In the genomic region with DNA sequence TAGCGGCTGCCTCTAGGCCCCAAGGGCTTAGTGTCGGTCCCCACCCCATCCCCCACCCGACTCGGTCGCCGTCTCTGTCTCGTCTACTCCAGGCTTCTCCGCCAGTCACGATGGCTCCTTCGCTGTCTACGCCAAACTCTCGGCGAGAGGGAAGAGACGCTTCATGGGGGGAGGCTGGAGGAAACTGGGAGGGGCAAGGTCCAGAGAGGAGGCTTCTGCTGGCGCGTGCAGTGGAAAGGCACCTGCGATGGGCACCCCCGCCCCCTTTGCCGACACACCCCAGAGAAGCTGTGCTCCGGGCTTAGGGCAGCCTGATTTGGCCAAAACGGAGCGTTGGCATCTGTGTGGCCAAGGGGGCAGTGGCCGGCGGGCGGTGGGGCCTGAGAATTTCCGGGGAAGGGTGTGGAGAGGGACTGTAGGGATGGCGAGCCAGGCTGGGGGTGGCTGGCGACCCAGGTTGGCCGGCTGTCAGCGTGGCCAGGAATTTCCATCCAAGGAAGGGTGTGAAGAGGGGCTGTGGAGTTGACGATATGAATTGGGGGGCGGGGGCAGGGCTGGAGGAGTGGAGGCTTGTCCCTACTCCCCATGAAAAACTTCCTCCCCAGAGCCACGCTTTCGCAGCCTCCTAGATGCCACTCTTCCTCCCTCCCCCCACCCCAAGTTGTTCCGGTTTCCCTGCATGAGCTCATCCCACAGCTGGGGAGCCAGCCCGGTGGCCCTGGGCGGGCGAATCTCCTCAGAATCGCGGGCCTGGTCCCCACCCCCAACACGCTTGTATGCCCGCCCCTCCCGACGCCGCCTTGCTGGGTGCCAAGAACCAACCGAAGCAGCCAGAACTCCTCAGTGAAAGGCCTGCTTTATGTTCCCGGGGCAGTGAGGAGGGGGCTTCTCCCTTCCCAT, we compare ENCODE assay signal across 1 cellular context.
TF ChIP-seq lines count a peak whose summit lies in the region.

No MANE protein-coding gene starts in this region.

TF ChIP-seq in SK-N-SH treated with all-trans-retinoic acid at 6 μM for 48 hours, 23 proteins besides CTCF, POLR2A, EP300 and RAD21 (continued from another document):
- TF ChIP-seq, protein P1, sequence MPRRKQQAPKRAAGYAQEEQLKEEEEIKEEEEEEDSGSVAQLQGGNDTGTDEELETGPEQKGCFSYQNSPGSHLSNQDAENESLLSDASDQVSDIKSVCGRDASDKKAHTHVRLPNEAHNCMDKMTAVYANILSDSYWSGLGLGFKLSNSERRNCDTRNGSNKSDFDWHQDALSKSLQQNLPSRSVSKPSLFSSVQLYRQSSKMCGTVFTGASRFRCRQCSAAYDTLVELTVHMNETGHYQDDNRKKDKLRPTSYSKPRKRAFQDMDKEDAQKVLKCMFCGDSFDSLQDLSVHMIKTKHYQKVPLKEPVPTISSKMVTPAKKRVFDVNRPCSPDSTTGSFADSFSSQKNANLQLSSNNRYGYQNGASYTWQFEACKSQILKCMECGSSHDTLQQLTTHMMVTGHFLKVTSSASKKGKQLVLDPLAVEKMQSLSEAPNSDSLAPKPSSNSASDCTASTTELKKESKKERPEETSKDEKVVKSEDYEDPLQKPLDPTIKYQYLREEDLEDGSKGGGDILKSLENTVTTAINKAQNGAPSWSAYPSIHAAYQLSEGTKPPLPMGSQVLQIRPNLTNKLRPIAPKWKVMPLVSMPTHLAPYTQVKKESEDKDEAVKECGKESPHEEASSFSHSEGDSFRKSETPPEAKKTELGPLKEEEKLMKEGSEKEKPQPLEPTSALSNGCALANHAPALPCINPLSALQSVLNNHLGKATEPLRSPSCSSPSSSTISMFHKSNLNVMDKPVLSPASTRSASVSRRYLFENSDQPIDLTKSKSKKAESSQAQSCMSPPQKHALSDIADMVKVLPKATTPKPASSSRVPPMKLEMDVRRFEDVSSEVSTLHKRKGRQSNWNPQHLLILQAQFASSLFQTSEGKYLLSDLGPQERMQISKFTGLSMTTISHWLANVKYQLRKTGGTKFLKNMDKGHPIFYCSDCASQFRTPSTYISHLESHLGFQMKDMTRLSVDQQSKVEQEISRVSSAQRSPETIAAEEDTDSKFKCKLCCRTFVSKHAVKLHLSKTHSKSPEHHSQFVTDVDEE (CRISPR knock-in tag; IDR thresholded peaks at IDR 0.05) = no peak
- no peak for TF ChIP-seq ZC3H10 (CRISPR knock-in tag; IDR thresholded peaks at IDR 0.05)
- no peak for TF ChIP-seq TOX (CRISPR knock-in tag; IDR thresholded peaks at IDR 0.05; ENCODE audit: borderline replicate concordance)
- no peak for TF ChIP-seq PPARA (CRISPR knock-in tag; IDR thresholded peaks at IDR 0.05; ENCODE audit: borderline replicate concordance)
- TF ChIP-seq SNAI2 (CRISPR knock-in tag; IDR thresholded peaks at IDR 0.05) = no peak
- no peak for TF ChIP-seq ZFP3 (CRISPR knock-in tag; IDR thresholded peaks at IDR 0.05)
- no peak for TF ChIP-seq ZNF70 (CRISPR knock-in tag; IDR thresholded peaks at IDR 0.05)
- no peak for TF ChIP-seq BACH2 (CRISPR knock-in tag; IDR thresholded peaks at IDR 0.05; ENCODE audit: borderline replicate concordance)
- no peak for TF ChIP-seq PATZ1 (CRISPR knock-in tag; IDR thresholded peaks at IDR 0.05; ENCODE audit: borderline replicate concordance)
- no peak for TF ChIP-seq CREB5 (CRISPR knock-in tag; IDR thresholded peaks at IDR 0.05; ENCODE audit: low read depth)
- TF ChIP-seq, protein P2, sequence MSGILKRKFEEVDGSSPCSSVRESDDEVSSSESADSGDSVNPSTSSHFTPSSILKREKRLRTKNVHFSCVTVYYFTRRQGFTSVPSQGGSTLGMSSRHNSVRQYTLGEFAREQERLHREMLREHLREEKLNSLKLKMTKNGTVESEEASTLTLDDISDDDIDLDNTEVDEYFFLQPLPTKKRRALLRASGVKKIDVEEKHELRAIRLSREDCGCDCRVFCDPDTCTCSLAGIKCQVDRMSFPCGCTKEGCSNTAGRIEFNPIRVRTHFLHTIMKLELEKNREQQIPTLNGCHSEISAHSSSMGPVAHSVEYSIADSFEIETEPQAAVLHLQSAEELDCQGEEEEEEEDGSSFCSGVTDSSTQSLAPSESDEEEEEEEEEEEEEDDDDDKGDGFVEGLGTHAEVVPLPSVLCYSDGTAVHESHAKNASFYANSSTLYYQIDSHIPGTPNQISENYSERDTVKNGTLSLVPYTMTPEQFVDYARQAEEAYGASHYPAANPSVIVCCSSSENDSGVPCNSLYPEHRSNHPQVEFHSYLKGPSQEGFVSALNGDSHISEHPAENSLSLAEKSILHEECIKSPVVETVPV (CRISPR knock-in tag; IDR thresholded peaks at IDR 0.05) = no peak
- TF ChIP-seq GLIS3 (CRISPR knock-in tag; IDR thresholded peaks at IDR 0.05) = no peak
- no peak for TF ChIP-seq ARNTL (CRISPR knock-in tag; IDR thresholded peaks at IDR 0.05; ENCODE audit: borderline replicate concordance, low read depth)
- TF ChIP-seq ZFP30 (CRISPR knock-in tag; IDR thresholded peaks at IDR 0.05) = no peak
- TF ChIP-seq CSDC2 (CRISPR knock-in tag; IDR thresholded peaks at IDR 0.05) = no peak
- TF ChIP-seq OSR1 (CRISPR knock-in tag; IDR thresholded peaks at IDR 0.05) = no peak
- TF ChIP-seq TCF4 (CRISPR knock-in tag; IDR thresholded peaks at IDR 0.05; ENCODE audit: borderline replicate concordance) = no peak
